In the genomic region with DNA sequence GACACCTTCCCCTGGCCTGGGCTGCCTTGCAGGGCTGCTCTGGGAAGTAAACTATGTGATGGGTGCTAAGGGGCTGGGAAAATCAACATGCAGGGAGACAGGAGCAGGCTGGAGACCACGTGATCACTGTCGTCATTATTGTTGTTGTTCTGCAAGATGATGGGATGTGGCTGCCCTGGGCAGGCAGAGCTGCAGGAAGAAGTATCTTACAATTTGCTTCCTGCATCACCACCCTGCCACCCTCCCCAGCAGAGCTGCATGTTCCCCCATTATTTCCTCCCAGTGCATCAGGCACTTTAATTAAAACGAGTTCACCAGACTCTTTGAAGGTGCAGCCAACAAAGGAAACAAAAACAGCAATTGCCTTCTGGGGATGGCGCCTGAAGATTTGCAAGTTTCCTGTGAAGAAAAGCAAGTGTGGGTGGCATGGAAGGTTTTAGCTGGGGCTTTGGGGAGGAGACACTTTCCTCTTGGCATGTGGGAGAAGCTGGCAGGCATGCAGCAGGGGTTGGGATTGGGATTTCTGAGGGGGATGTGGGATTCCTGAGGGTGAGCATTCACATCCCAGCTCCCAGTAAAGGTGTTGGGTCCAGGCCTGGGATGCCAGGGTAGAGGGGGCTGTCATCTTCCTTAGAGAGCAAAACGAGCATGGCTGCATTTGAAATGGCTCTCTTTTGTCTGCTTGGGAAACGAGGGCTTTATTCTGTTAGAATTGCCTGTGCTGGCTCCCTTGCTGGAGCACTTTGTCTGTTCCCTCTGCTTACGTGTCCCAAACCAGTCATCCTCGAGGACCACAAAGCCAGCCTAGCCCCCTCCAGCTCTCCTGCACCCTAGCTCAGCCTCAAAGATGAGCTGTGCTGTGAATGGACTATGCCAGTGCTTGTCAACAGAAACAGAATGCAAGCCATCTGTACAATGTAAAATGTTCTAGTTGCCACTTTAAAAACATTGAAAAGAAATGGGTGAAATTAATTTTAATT, we compare ENCODE assay signal across 1 cellular context.
TF ChIP-seq lines count a peak whose summit lies in the region.

No MANE protein-coding gene starts in this region.

TF ChIP-seq in HEK293, 187 proteins besides CTCF, POLR2A, EP300 and RAD21:
- TF ChIP-seq EGR2 (tag by site-specific recombination; IDR thresholded peaks at IDR 0.05; ENCODE audit: low read depth) (0 out of 2 replicates have a peak, but pooled peaks have one; percentile 22), ZFHX2 (tag by site-specific recombination; conservative IDR thresholded peaks at IDR 0.05) (peak; percentile 27; the same call in 1 of the 2 replicates), ZNF138 (tag by site-specific recombination; IDR thresholded peaks at IDR 0.05; ENCODE audit: borderline replicate concordance) (no peak)
TF ChIP-seq in HEK293: peak in this region for 2.
